23 cellular contexts compared by ENCODE assay signal in genomic region chrX:122739770-122740169, GRCh38.
DNase-seq lines count a peak whose midpoint lies in the region; ATAC-seq and TF ChIP-seq lines count a peak whose summit lies in the region.
"Had no signal": no experiment of that assay in that cellular context is flagged by ENCODE, and none has a peak within 500 bp of the region (broad histone marks: within the 10 kb centered on the region; RNA-seq: fewer than 3 reads in every experiment).

No MANE protein-coding gene starts in this region.

- H3K9me3 Mint-ChIP-seq in progenitor cell of endocrine pancreas (ENCODE audit: low read depth): peaks cover 40% of the 10 kb centered on the region
- H3K9me3 Mint-ChIP-seq: activated CD4-positive, alpha-beta memory T cell treated with anti-CD3 and anti-CD28 coated beads for 36 hours had no signal

- H3K27me3 Mint-ChIP-seq in progenitor cell of endocrine pancreas: no peaks in the 10 kb centered on the region
- H3K27me3 Mint-ChIP-seq: activated CD4-positive, alpha-beta memory T cell treated with anti-CD3 and anti-CD28 coated beads for 36 hours; activated naive CD8-positive, alpha-beta T cell; CD4-positive, alpha-beta T cell had no signal

- peak; percentile 13 for TF ChIP-seq CTCF in fibroblast of villous mesenchyme (IDR thresholded peaks at IDR 0.05; ENCODE audit: insufficient read depth, low read depth, low read length)
- no peak for TF ChIP-seq CTCF in progenitor cell of endocrine pancreas (IDR thresholded peaks at IDR 0.05; ENCODE audit: unreplicated experiment)

- DNase-seq in NCI-H748 (lab: John Stamatoyannopoulos, UW; ENCODE audit: unreplicated experiment) (peak; percentile 30), NCI-H748 treated with DMSO at 0.1 percent for 48 hours (lab: John Stamatoyannopoulos, UW) (no peak), RPMI7951 (ENCODE audit: low read depth) (peak; percentile 0), fibroblast of villous mesenchyme (ENCODE audit: low read depth) (no peak), cortex of kidney (lab: John Stamatoyannopoulos, UW) (no peak), progenitor cell of endocrine pancreas (ENCODE audit: low spot score, unreplicated experiment) (no peak), anterior cingulate cortex (lab: John Stamatoyannopoulos, UW) (no peak)
- DNase-seq: activated CD4-positive, alpha-beta memory T cell treated with anti-CD3 and anti-CD28 coated beads for 36 hours; activated T-cell treated with anti-CD3 and anti-CD28 coated beads, Interleukin-2, amount 50 U/mL, for 1 hour; CD4-positive, alpha-beta T cell; DMS79 treated with DMSO at 0.1 percent for 48 hours; hippocampal formation; left cardiac atrium; mucosa of descending colon; NCI-H1048; NCI-H2107; NCI-H526; stimulated activated naive CD8-positive, alpha-beta T cell treated with anti-CD3 and anti-CD28 coated beads, Interleukin-15, Interleukin-2, amounts not matched to agents 100 U/mL and 50 U/mL, for 24 hours; transverse colon had no signal

- no peak overlapping the region for H3K27ac Mint-ChIP-seq in progenitor cell of endocrine pancreas
- H3K27ac Mint-ChIP-seq: activated CD4-positive, alpha-beta memory T cell treated with anti-CD3 and anti-CD28 coated beads for 36 hours; activated naive CD8-positive, alpha-beta T cell; brain; CD4-positive, alpha-beta T cell had no signal

- no peak for ATAC-seq in GM19324 (IDR thresholded peaks at IDR 0.05; ENCODE audit: low FRiP score, unreplicated experiment)
- ATAC-seq: left cardiac atrium; mucosa of descending colon; stimulated activated naive CD8-positive, alpha-beta T cell treated with anti-CD3 and anti-CD28 coated beads, Interleukin-15, Interleukin-2, amounts not matched to agents 100 U/mL and 50 U/mL, for 24 hours had no signal

- H3K4me1 Mint-ChIP-seq in progenitor cell of endocrine pancreas (ENCODE audit: low read depth): no peaks in the 10 kb centered on the region
- H3K4me1 Mint-ChIP-seq: brain had no signal

- H3K4me3 Mint-ChIP-seq in progenitor cell of endocrine pancreas (ENCODE audit: low read depth): no peak overlapping the region
- H3K4me3 Mint-ChIP-seq: activated CD4-positive, alpha-beta memory T cell treated with anti-CD3 and anti-CD28 coated beads for 36 hours; activated naive CD8-positive, alpha-beta T cell; brain; CD4-positive, alpha-beta T cell had no signal

- no peaks in the 10 kb centered on the region for H3K36me3 Mint-ChIP-seq in progenitor cell of endocrine pancreas (ENCODE audit: insufficient read depth)
- H3K36me3 Mint-ChIP-seq: activated CD4-positive, alpha-beta memory T cell treated with anti-CD3 and anti-CD28 coated beads for 36 hours; activated naive CD8-positive, alpha-beta T cell; brain had no signal

- no peak overlapping the region for H3K4me3 ChIP-seq in fibroblast of villous mesenchyme (ENCODE audit: low read depth, low read length)
- H3K4me3 ChIP-seq: mucosa of descending colon, right atrium auricular region, transverse colon had no signal

Comparison
In these comparisons a context has a peak if more than half of its experiments do, and no peak if none do; other contexts are left out.
1. DNase-seq: peak in NCI-H748 (single experiment) and RPMI7951 (single experiment); none in NCI-H748 treated with DMSO at 0.1 percent for 48 hours (single experiment), fibroblast of villous mesenchyme (single experiment), cortex of kidney (single experiment), progenitor cell of endocrine pancreas (single experiment) and anterior cingulate cortex (0 of 58).